ENCODE assay signal across 15 cellular contexts in the genomic region with DNA sequence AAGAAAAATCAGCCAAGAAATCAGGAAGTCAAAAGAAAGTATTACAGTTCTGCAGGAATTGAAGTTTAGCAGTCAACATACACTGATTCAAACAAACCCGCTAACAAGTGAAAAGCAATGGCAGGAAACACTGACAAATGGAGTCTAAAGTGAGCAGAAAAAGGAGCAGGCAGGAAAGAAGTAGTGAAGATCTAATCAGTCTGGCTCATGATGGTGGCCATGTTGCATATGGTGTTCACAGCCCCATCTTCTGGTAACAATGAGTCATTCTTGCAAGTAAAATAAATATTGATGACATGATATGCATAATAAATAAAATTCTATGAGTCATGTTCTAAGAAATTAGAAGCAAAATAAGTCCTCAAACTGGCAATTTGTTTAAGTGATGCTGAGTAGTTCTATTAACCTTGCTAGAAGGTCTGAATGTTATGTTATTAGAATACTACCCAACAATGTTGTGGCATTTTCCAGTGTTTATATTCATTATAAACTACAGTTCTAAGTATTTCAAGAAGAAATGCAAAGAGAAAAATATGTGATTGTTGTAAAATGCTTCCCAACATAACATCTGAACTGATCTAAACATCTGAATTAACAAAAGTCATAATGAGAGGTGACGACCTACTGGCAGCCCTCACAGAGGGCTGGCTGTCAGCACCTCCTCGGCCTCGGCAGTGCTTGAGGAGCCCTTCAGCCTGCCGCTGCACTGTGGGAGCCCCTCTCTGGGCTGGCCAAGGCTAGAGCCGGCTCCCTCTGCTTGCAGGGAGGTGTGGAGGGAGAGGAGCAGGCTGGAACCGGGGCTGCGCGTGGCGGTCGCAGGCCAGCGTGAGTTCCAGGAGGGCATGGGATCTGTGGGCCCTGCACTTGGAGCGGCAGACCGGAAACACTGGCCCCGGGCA. TPM values are rescaled to one million over a fixed set of nuclear protein-coding genes. Genes with fewer than 3 reads are reported as not detected.
DNase-seq lines count a peak whose midpoint lies in the region; TF ChIP-seq lines count a peak whose summit lies in the region.
"Had no signal": no experiment of that assay in that cellular context is flagged by ENCODE, and none has a peak within 500 bp of the region (broad histone marks: within the 10 kb centered on the region; RNA-seq: fewer than 3 reads in every experiment).

No MANE protein-coding gene starts in this region.

- no peaks in the 10 kb centered on the region for H3K27me3 ChIP-seq in SK-N-SH (ENCODE audit: insufficient read depth)
- H3K27me3 ChIP-seq: cardiac muscle cell had no signal

- no peak overlapping the region for H3K9ac ChIP-seq in SK-N-SH

- peaks cover 0 to 3% of the 10 kb centered on the region in 2 experiments; a peak in 2 of 4 replicates for H3K4me1 ChIP-seq in SK-N-SH (ENCODE audit: control insufficient read depth in 1 of 2, insufficient read depth in 2 of 2, low read depth in 1 of 2, low read length in 1 of 2)

- CTCF ChIA-PET in SK-N-SH (lab: Yijun Ruan, JAX): interaction anchor here (1.0 to 1.4 kb wide), 3 partner anchors 8 to 635 kb away, joined by 3 to 5 read pairs (median 4); no protein-coding TSS in a partner anchor

- 96% methylated on average over 4 of the region's 15 CpGs for WGBS in SK-N-SH (ENCODE audit: low lambda C conversion rate)

- peaks cover 17% of the 10 kb centered on the region for H3F3A ChIP-seq in SK-N-SH (replicated peaks; ENCODE audit: insufficient read depth)

- no peaks in the 10 kb centered on the region; the same call in 1 of the 2 replicates for H3K79me2 ChIP-seq in SK-N-SH (ENCODE audit: insufficient read depth)

- DNase-seq in AG09309 (ENCODE audit: low read depth): peak; percentile 21
- peak; percentile 17 for DNase-seq in GM13976 (ENCODE audit: low spot score)
- peak; percentile 30 for DNase-seq in SK-N-SH
- DNase-seq in fibroblast of the aortic adventitia (ENCODE audit: low read depth): peak; percentile 55
- DNase-seq in NCI-H226: no peak
- DNase-seq in SK-N-DZ (ENCODE audit: low spot score): no peak
- no peak for DNase-seq in glomerular visceral epithelial cell (ENCODE audit: extremely low spot score)
- no peak for DNase-seq in NOMO-1 treated with dmso at 0.1 percent for 144 hours (lab: John Stamatoyannopoulos, UW; ENCODE audit: unreplicated experiment)
- DNase-seq: DMS79 treated with DMSO at 0.1 percent for 48 hours, H7, NCI-H2029 had no signal

- no peak overlapping the region for H3K4me2 ChIP-seq in SK-N-SH

- peak overlapping the region in 1 of 2 experiments; percentile 54; a peak in 1 of 4 replicates for H3K27ac ChIP-seq in SK-N-SH (ENCODE audit: low read depth in 2 of 2, low read length in 1 of 2)
- H3K27ac ChIP-seq: cardiac muscle cell, skin epidermis had no signal

- no peak for TF ChIP-seq EP300 in SK-N-SH (IDR thresholded peaks at IDR 0.05; ENCODE audit: borderline replicate concordance in 1 of 2, low read depth in 1 of 2, low read length in 1 of 2)

- H2AFZ ChIP-seq in SK-N-SH (ENCODE audit: low read depth): peak overlapping the region; percentile 42; the same call in 1 of the 2 replicates

- TF ChIP-seq CTCF in AG09309 (IDR thresholded peaks at IDR 0.05; ENCODE audit: control insufficient read depth, insufficient read depth, low read depth, low read length, missing control alignments) (no peak), GM13976 (IDR thresholded peaks at IDR 0.05; ENCODE audit: borderline replicate concordance, control extremely low read depth, extremely low read depth, insufficient read depth, missing control alignments) (peak; percentile 11), SK-N-SH (IDR thresholded peaks at IDR 0.05) (peak; percentile 28; the same call in 1 of the 2 replicates), fibroblast of the aortic adventitia (IDR thresholded peaks at IDR 0.05; ENCODE audit: insufficient read depth, low read length) (no peak)

- POLR2A ChIA-PET in SK-N-SH (lab: Yijun Ruan, JAX): no interaction called here

- no peaks in the 10 kb centered on the region for H4K20me1 ChIP-seq in SK-N-SH (ENCODE audit: insufficient read depth)

- TF ChIP-seq RAD21 in SK-N-SH (IDR thresholded peaks at IDR 0.05; ENCODE audit: low read length): no peak

- H3K9me3 ChIP-seq in SK-N-SH: peaks cover 7% of the 10 kb centered on the region

- in situ Hi-C loops in GM13976 (cut with MboI; ENCODE audit: low sequenced_read_pairs, unreplicated experiment): no loop called here

- no peaks in the 10 kb centered on the region for H3K36me3 ChIP-seq in SK-N-SH (replicated peaks in 1 of 2; ENCODE audit: control insufficient read depth in 1 of 2, insufficient read depth in 2 of 2, low read length in 1 of 2)
- H3K36me3 ChIP-seq: cardiac muscle cell had no signal

- no peaks in the 10 kb centered on the region for H3K9me2 ChIP-seq in SK-N-SH

- H3K4me3 ChIP-seq in AG09309 (ENCODE audit: control insufficient read depth, low read depth, low read length) (no peak overlapping the region), SK-N-SH (ENCODE audit: low read depth in 2 of 2, low read length in 1 of 2) (no peak overlapping the region), fibroblast of the aortic adventitia (ENCODE audit: low read depth, low read length) (no peak overlapping the region)
- H3K4me3 ChIP-seq: cardiac muscle cell, skin epidermis had no signal

TF ChIP-seq in SK-N-SH, 30 proteins besides CTCF, POLR2A, EP300 and RAD21:
- TF ChIP-seq FOSL2 (IDR thresholded peaks at IDR 0.05; ENCODE audit: borderline replicate concordance, low read depth): peak; percentile 33; the same call in 1 of the 2 replicates
- TF ChIP-seq YY1 (IDR thresholded peaks at IDR 0.05; ENCODE audit: low read depth): peak; percentile 56; the same call in 1 of the 2 replicates
- TF ChIP-seq GATA2 (CRISPR knock-in tag; IDR thresholded peaks at IDR 0.05): no peak

RNA-seq across cellular contexts. Expression of a gene that starts 5.7 kb away (rescaled TPM):
- 60.9 and 65.2 TPM in 2 replicates for polyA plus RNA-seq in SK-N-SH (2012; rRNA removed)
- 52.0 and 56.0 TPM in 2 replicates for polyA plus RNA-seq in SK-N-SH (2012; cell fraction: cytosol; rRNA removed)
- 124 and 135 TPM in 2 replicates for polyA plus RNA-seq in SK-N-SH (2012; cell fraction: nucleus; rRNA removed)
- total RNA-seq in fibroblast of the aortic adventitia (ENCODE audit: low replicate concordance): 53.6 and 54.0 TPM in 2 replicates
- polyA plus RNA-seq in SK-N-DZ (2014; cell fraction: cytosol; rRNA removed): 58.9 and 72.3 TPM in 2 replicates
- polyA plus RNA-seq in SK-N-DZ (2014; cell fraction: nucleus; rRNA removed): 86.0 and 102 TPM in 2 replicates

RNA-seq across cellular contexts. Expression of a gene that starts 50.7 kb away (rescaled TPM):
- polyA plus RNA-seq in SK-N-SH (2012; rRNA removed): not detected in 2 replicates
- not detected in 2 replicates for polyA plus RNA-seq in SK-N-SH (2012; cell fraction: cytosol; rRNA removed)
- polyA plus RNA-seq in SK-N-SH (2012; cell fraction: nucleus; rRNA removed): 0.05 TPM in 1 of 2 replicates, not detected in the other
- total RNA-seq in fibroblast of the aortic adventitia (ENCODE audit: low replicate concordance): not detected in 2 replicates
- 0.38 and 0.39 TPM in 2 replicates for polyA plus RNA-seq in SK-N-DZ (2014; cell fraction: cytosol; rRNA removed)
- 0.73 and 1.4 TPM in 2 replicates for polyA plus RNA-seq in SK-N-DZ (2014; cell fraction: nucleus; rRNA removed)
- total RNA-seq: activated CD8-positive, alpha-beta memory T cell treated with anti-CD3 and anti-CD28 coated beads for 36 hours; H7; mononuclear cell had no signal

Comparison
In these comparisons a context has a peak if more than half of its experiments do, and no peak if none do; other contexts are left out.
1. DNase-seq: peak in AG09309 (single experiment), GM13976 (single experiment), SK-N-SH (single experiment) and fibroblast of the aortic adventitia (single experiment); none in NCI-H226 (single experiment), SK-N-DZ (single experiment), glomerular visceral epithelial cell (single experiment) and NOMO-1 treated with dmso at 0.1 percent for 144 hours (single experiment).
2. CTCF ChIP-seq: peak in GM13976 (single experiment) and SK-N-SH (single experiment); none in AG09309 (single experiment) and fibroblast of the aortic adventitia (single experiment).